In genomic region chr3:38453075-38453913, GRCh38 we compare ENCODE assay signal across 8 cellular contexts. TPM values are rescaled to one million over a fixed set of nuclear protein-coding genes. Genes with fewer than 3 reads are reported as not detected.
DNase-seq lines count a peak whose midpoint lies in the region; TF ChIP-seq lines count a peak whose summit lies in the region.

ACVR2B (plus strand) TSS chr3:38453890; CDS start chr3:38454323, 433 bp downstream.

- H3K9me3 Mint-ChIP-seq in endothelial cell (ENCODE audit: unreplicated experiment) (no peaks in the 10 kb centered on the region), mesothelial cell of epicardium (peaks cover 13% of the 10 kb centered on the region)

- H3K27ac Mint-ChIP-seq in endothelial cell (ENCODE audit: unreplicated experiment), result peak within 1 kb of the TSS; percentile 93
- H3K27ac Mint-ChIP-seq in mesothelial cell of epicardium, result peak within 1 kb of the TSS; percentile 99

- in situ Hi-C loops in ACHN (cut with HindIII; ENCODE audit: low pct_ligation_motif_present, low pct_unique_long_range_greater_than_20kb, low sequenced_read_pairs), result no loop called here

- TF ChIP-seq CTCF in endothelial cell (IDR thresholded peaks at IDR 0.05; ENCODE audit: unreplicated experiment) (no peak), mesothelial cell of epicardium (IDR thresholded peaks at IDR 0.05; ENCODE audit: unreplicated experiment) (no peak)

- H3K36me3 Mint-ChIP-seq in endothelial cell (ENCODE audit: low read depth, unreplicated experiment) (peaks cover 8% of the 10 kb centered on the region), mesothelial cell of epicardium (peaks cover 5% of the 10 kb centered on the region)

- H3K27me3 Mint-ChIP-seq in endothelial cell (ENCODE audit: unreplicated experiment) (peaks cover 20% of the 10 kb centered on the region), mesothelial cell of epicardium (ENCODE audit: low read depth) (no peaks in the 10 kb centered on the region)

- H3K4me1 Mint-ChIP-seq in endothelial cell (ENCODE audit: unreplicated experiment) (peaks cover 28% of the 10 kb centered on the region), mesothelial cell of epicardium (peaks cover 32% of the 10 kb centered on the region)

- H3K4me3 Mint-ChIP-seq in endothelial cell (ENCODE audit: unreplicated experiment) (peak within 1 kb of the TSS; percentile 99), mesothelial cell of epicardium (peak within 1 kb of the TSS; percentile 99)

- DNase-seq in ACHN (peak; percentile 74), GM19240 (ENCODE audit: insufficient read length, low spot score) (peak; percentile 71), HPDE6-E6E7 (ENCODE audit: extremely low spot score) (peak; percentile 20), NOMO-1 treated with DMSO at 0.1 percent for 48 hours (lab: John Stamatoyannopoulos, UW; ENCODE audit: unreplicated experiment) (peak; percentile 69), endothelial cell (ENCODE audit: low spot score) (peak; percentile 81), mesothelial cell of epicardium (ENCODE audit: low spot score in 2 of 2, unreplicated experiment in 2 of 2) (peak; percentile 83 to 84)
- DNase-seq in activated CD8-positive, alpha-beta memory T cell treated with anti-CD3 and anti-CD28 coated beads, Interleukin-2, amount 50 U/mL, for 4 hours, result peak; percentile 75
- DNase-seq in stimulated activated CD8-positive, alpha-beta memory T cell treated with anti-CD3 and anti-CD28 coated beads, Interleukin-15, amount 100 ng/mL, for 1 hour (ENCODE audit: low read depth), result peak; percentile 26

RNA-seq across cellular contexts. Expression of gene ACVR2B, which starts in this region (rescaled TPM):
- 56.7 TPM for total RNA-seq in endothelial cell (ENCODE audit: unreplicated experiment)
- 45.5 to 50.4 TPM (median 49.9 TPM) in 3 replicates for total RNA-seq in mesothelial cell of epicardium

Comparison
In these comparisons a context has a peak if more than half of its experiments do, and no peak if none do; other contexts are left out.
1. Peak in every context shown above with its lines: DNase-seq.
2. DNase-seq: peak in every context shown above with its lines; median percentile 84 in mesothelial cell of epicardium; 81 in endothelial cell; 75 in activated CD8-positive, alpha-beta memory T cell treated with anti-CD3 and anti-CD28 coated beads, Interleukin-2, amount 50 U/mL, for 4 hours; 74 in ACHN; 71 in GM19240; 69 in NOMO-1 treated with DMSO at 0.1 percent for 48 hours; 26 in stimulated activated CD8-positive, alpha-beta memory T cell treated with anti-CD3 and anti-CD28 coated beads, Interleukin-15, amount 100 ng/mL, for 1 hour; 20 in HPDE6-E6E7.